In the genomic region with DNA sequence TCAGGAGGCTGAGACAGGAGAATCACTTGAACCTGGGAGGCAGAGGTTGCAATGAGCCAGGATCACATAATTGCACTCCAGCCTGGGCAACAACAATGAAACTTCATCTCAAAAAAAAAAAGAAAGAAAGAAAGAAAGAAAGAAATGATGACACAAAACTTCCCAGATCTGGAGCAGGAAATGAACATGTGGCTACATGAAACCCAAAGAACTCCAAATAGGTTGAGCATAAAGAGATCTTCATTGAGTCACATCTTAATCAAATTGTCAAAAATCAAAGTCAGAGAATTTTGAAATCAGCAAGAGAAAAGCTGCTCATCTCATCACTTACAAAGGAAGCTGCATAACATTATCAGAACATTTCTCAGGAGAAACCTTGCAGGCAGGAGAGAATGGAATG, we compare ENCODE assay signal across 23 cellular contexts.
"Had no signal": no experiment of that assay in that cellular context is flagged by ENCODE, and none has a peak within 500 bp of the region (broad histone marks: within the 10 kb centered on the region; RNA-seq: fewer than 3 reads in every experiment).

No MANE protein-coding gene starts in this region.

- H3K9me3 ChIP-seq: gastrocnemius medialis, left lung, pancreas, right lobe of liver, thoracic aorta, upper lobe of left lung had no signal

- ATAC-seq: gastrocnemius medialis; heart left ventricle; left cardiac atrium; left lung; naive thymus-derived CD4-positive, alpha-beta T cell; pancreas; right lobe of liver; stimulated activated naive B cell treated with anti-CD40 and anti-IgM and Interleukin-4, amounts not matched to agents 10 μg/mL and 1 μg/mL and 100 μg/mL, for 72 hours had no signal

- H3K4me3 Mint-ChIP-seq: naive thymus-derived CD4-positive, alpha-beta T cell; nephron; stimulated activated naive B cell treated with anti-CD40 and anti-IgM and Interleukin-4, amounts not matched to agents 10 μg/mL and 1 μg/mL and 100 μg/mL, for 72 hours; stimulated activated naive CD8-positive, alpha-beta T cell treated with anti-CD3 and anti-CD28 coated beads, Interleukin-15, Interleukin-2, amounts not matched to agents 100 ng/mL and 50 ng/mL, for 24 hours had no signal

- H3K27me3 ChIP-seq: gastrocnemius medialis, heart left ventricle, hepatocyte, left lung, pancreas, right lobe of liver, tibial nerve, upper lobe of left lung had no signal

- H3K27me3 Mint-ChIP-seq: stimulated activated naive B cell treated with anti-CD40 and anti-IgM and Interleukin-4, amounts not matched to agents 10 μg/mL and 1 μg/mL and 100 μg/mL, for 72 hours had no signal

- DNase-seq: dermis blood vessel endothelial cell; effector memory CD4-positive, alpha-beta T cell; gastrocnemius medialis; heart left ventricle; left cardiac atrium; left lung; mesendoderm; midbrain; naive thymus-derived CD4-positive, alpha-beta T cell; occipital lobe; pancreas; right lobe of liver; small intestine; stimulated activated CD4-positive, alpha-beta T cell treated with anti-CD3 and anti-CD28 coated beads, Interleukin-15, amount 100 ng/mL, for 24 hours; stimulated activated CD4-positive, alpha-beta T cell treated with anti-CD3 and anti-CD28 coated beads, Interleukin-2, amount 100 ng/mL, for 48 hours; stimulated activated naive B cell treated with anti-CD40 and anti-IgM and Interleukin-4, amounts not matched to agents 10 μg/mL and 1 μg/mL and 100 μg/mL, for 72 hours; upper lobe of left lung had no signal

- H3K4me3 ChIP-seq: coronary artery, gastrocnemius medialis, heart left ventricle, hepatocyte, left lung, pancreas, right lobe of liver, thoracic aorta, tibial nerve, upper lobe of left lung had no signal

- H3K27ac Mint-ChIP-seq: naive thymus-derived CD4-positive, alpha-beta T cell; nephron; stimulated activated naive B cell treated with anti-CD40 and anti-IgM and Interleukin-4, amounts not matched to agents 10 μg/mL and 1 μg/mL and 100 μg/mL, for 72 hours; stimulated activated naive CD8-positive, alpha-beta T cell treated with anti-CD3 and anti-CD28 coated beads, Interleukin-15, Interleukin-2, amounts not matched to agents 100 ng/mL and 50 ng/mL, for 24 hours had no signal

- H3K4me1 Mint-ChIP-seq: nephron; stimulated activated naive B cell treated with anti-CD40 and anti-IgM and Interleukin-4, amounts not matched to agents 10 μg/mL and 1 μg/mL and 100 μg/mL, for 72 hours had no signal

- H3K36me3 Mint-ChIP-seq: naive thymus-derived CD4-positive, alpha-beta T cell; stimulated activated naive B cell treated with anti-CD40 and anti-IgM and Interleukin-4, amounts not matched to agents 10 μg/mL and 1 μg/mL and 100 μg/mL, for 72 hours had no signal

- H3K36me3 ChIP-seq: gastrocnemius medialis, heart left ventricle, left lung, pancreas, right lobe of liver, thoracic aorta, tibial nerve, upper lobe of left lung had no signal

- H3K4me2 ChIP-seq: hepatocyte had no signal

- H2AFZ ChIP-seq: hepatocyte had no signal

- H3K79me2 ChIP-seq: hepatocyte had no signal

- H3K27ac ChIP-seq: coronary artery, gastrocnemius medialis, heart left ventricle, hepatocyte, left lung, pancreas, right lobe of liver, thoracic aorta, tibial nerve, upper lobe of left lung had no signal

- H3K9me3 Mint-ChIP-seq: stimulated activated naive B cell treated with anti-CD40 and anti-IgM and Interleukin-4, amounts not matched to agents 10 μg/mL and 1 μg/mL and 100 μg/mL, for 72 hours; stimulated activated naive CD8-positive, alpha-beta T cell treated with anti-CD3 and anti-CD28 coated beads, Interleukin-15, Interleukin-2, amounts not matched to agents 100 ng/mL and 50 ng/mL, for 24 hours had no signal

- H3K4me1 ChIP-seq: gastrocnemius medialis, pancreas, right lobe of liver had no signal
